In genomic region chr5:171424726-171425125, GRCh38 we compare ENCODE assay signal across 24 cellular contexts. TPM values are rescaled to one million over a fixed set of nuclear protein-coding genes. Genes with fewer than 3 reads are reported as not detected.
A peak's percentile ranks its signal among the peaks of the same experiment; 100 is the strongest.
DNase-seq lines count a peak whose midpoint lies in the region; ATAC-seq and TF ChIP-seq lines count a peak whose summit lies in the region.
"Had no signal": no experiment of that assay in that cellular context is flagged by ENCODE, and none has a peak within 500 bp of the region (broad histone marks: within the 10 kb centered on the region; RNA-seq: fewer than 3 reads in every experiment).

No MANE protein-coding gene starts in this region.

- BruUV-seq in Caco-2 (replicated peaks; lab: Mats Ljungman, UMichigan): no TSS peak

- POLR2A ChIA-PET in Caco-2 (lab: Charles Lee): no interaction called here

- peak; percentile 49 to 77 for DNase-seq in Caco-2
- peak; percentile 87 for DNase-seq in H7
- peak; percentile 66 for DNase-seq in iPS-NIHi7 (ENCODE audit: extremely low spot score)
- peak; percentile 33 for DNase-seq in sciatic nerve (ENCODE audit: low spot score)
- no peak for DNase-seq in activated naive CD4-positive, alpha-beta T cell treated with anti-CD3 and anti-CD28 coated beads, Interleukin-2, amount 50 U/mL, for 16 hours
- DNase-seq in NCI-H2029 (lab: John Stamatoyannopoulos, UW): no peak
- DNase-seq: activated CD4-positive, alpha-beta T cell treated with anti-CD3 and anti-CD28 coated beads for 1 hour; activated CD8-positive, alpha-beta memory T cell treated with anti-CD3 and anti-CD28 coated beads for 24 hours; DMS53; effector CD8-positive, alpha-beta T cell; hypothalamus; mammary epithelial cell; MV-4-11; naive B cell; NCI-H1694 treated with DMSO at 0.1 percent for 48 hours; NCI-H748 treated with DMSO at 0.1 percent for 48 hours; right cardiac atrium; SIG-M5; stimulated activated CD4-positive, alpha-beta T cell treated with anti-CD3 and anti-CD28 coated beads, Interleukin-15, amount 100 ng/mL, for 24 hours; upper lobe of left lung had no signal

- no peak for TF ChIP-seq POLR2A in gastroesophageal sphincter (IDR thresholded peaks at IDR 0.05)

- H3K4me3 Mint-ChIP-seq in Caco-2 (ENCODE audit: unreplicated experiment): no peak overlapping the region
- H3K4me3 Mint-ChIP-seq: naive B cell, T-cell had no signal

- H3K27ac Mint-ChIP-seq in Caco-2 (ENCODE audit: unreplicated experiment): peak overlapping the region; percentile 64
- H3K27ac Mint-ChIP-seq: activated naive CD4-positive, alpha-beta T cell treated with anti-CD3 and anti-CD28 coated beads, Interleukin-2, amount 50 U/mL, for 72 hours; naive B cell; T-cell had no signal

- CTCF ChIA-PET in Caco-2 (lab: Charles Lee): no interaction called here

- no peak for ATAC-seq in sciatic nerve
- ATAC-seq in gastroesophageal sphincter: no peak
- ATAC-seq: activated naive CD4-positive, alpha-beta T cell treated with anti-CD3 and anti-CD28 coated beads, Interleukin-2, amount 50 U/mL, for 72 hours; esophagus mucosa; right cardiac atrium; T-cell had no signal

- H3K4me1 ChIP-seq in Caco-2 (peaks cover 24% of the 10 kb centered on the region), gastroesophageal sphincter (peaks cover 0 to 18% (median 15%) of the 10 kb centered on the region in 3 donors)

- H3K9me3 ChIP-seq in Caco-2: no peaks in the 10 kb centered on the region
- no peaks in the 10 kb centered on the region for H3K9me3 ChIP-seq in gastroesophageal sphincter
- H3K9me3 ChIP-seq: upper lobe of left lung had no signal

- TF ChIP-seq CTCF in Caco-2 (IDR thresholded peaks at IDR 0.05; ENCODE audit: insufficient read depth in 1 of 2, low read depth in 1 of 2, low read length in 1 of 2, severe bottlenecking in 1 of 2, unreplicated experiment in 1 of 2) (no peak), gastroesophageal sphincter (IDR thresholded peaks at IDR 0.05) (no peak)

- H3K4me3 ChIP-seq in Caco-2 (ENCODE audit: low read depth, low read length): no peak overlapping the region
- no peak overlapping the region for H3K4me3 ChIP-seq in H7 (ENCODE audit: insufficient read depth, low read depth, low read length)
- no peak overlapping the region for H3K4me3 ChIP-seq in gastroesophageal sphincter
- H3K4me3 ChIP-seq: upper lobe of left lung had no signal

- H3K9me3 Mint-ChIP-seq in Caco-2 (ENCODE audit: unreplicated experiment): no peaks in the 10 kb centered on the region
- H3K9me3 Mint-ChIP-seq: activated naive CD4-positive, alpha-beta T cell treated with anti-CD3 and anti-CD28 coated beads, Interleukin-2, amount 50 U/mL, for 72 hours; T-cell had no signal

- H3K27me3 Mint-ChIP-seq in Caco-2 (ENCODE audit: insufficient read depth, unreplicated experiment): no peaks in the 10 kb centered on the region

- no peaks in the 10 kb centered on the region for H3K27me3 ChIP-seq in Caco-2 (replicated peaks; ENCODE audit: control insufficient read depth, insufficient read depth, low read length)
- H3K27me3 ChIP-seq in H7 (ENCODE audit: control insufficient read depth, insufficient read depth, low read length): peaks cover 28% of the 10 kb centered on the region
- H3K27me3 ChIP-seq in gastroesophageal sphincter: peaks cover 9% of the 10 kb centered on the region

- no peaks in the 10 kb centered on the region for H3K36me3 ChIP-seq in Caco-2 (ENCODE audit: control insufficient read depth, insufficient read depth, low read length)
- H3K36me3 ChIP-seq in H7 (replicated peaks; ENCODE audit: control insufficient read depth, insufficient read depth, low read length): no peaks in the 10 kb centered on the region
- H3K36me3 ChIP-seq in gastroesophageal sphincter: no peaks in the 10 kb centered on the region
- H3K36me3 ChIP-seq: upper lobe of left lung had no signal

- peaks cover 10% of the 10 kb centered on the region for H3K4me1 Mint-ChIP-seq in Caco-2 (ENCODE audit: low read depth, unreplicated experiment)

- no peak overlapping the region for H3K27ac ChIP-seq in gastroesophageal sphincter
- H3K27ac ChIP-seq: upper lobe of left lung had no signal

- H3K36me3 Mint-ChIP-seq in Caco-2 (ENCODE audit: insufficient read depth, unreplicated experiment): peaks cover 20% of the 10 kb centered on the region
- H3K36me3 Mint-ChIP-seq: activated naive CD4-positive, alpha-beta T cell treated with anti-CD3 and anti-CD28 coated beads, Interleukin-2, amount 50 U/mL, for 72 hours; naive B cell; T-cell had no signal

- TF ChIP-seq EP300 in gastroesophageal sphincter (IDR thresholded peaks at IDR 0.05): no peak

- 73% methylated on average over 4 of the region's 5 CpGs; no CpG with 5 or more reads in 1 of the 2 donors for WGBS in gastroesophageal sphincter (ENCODE audit: low coverage in 1 of 2), 2 donors

- intact Hi-C loops in Caco-2 (cut with micrococcal nuclease; ENCODE audit: unreplicated experiment): no loop called here
- intact Hi-C loops in sciatic nerve (cut with DNase I): no loop called here

RNA-seq across cellular contexts. Expression of gene FGF18, which starts 5.3 kb away (rescaled TPM):
- total RNA-seq in Caco-2 (2022): 1.3 and 2.1 TPM in 2 replicates
- total RNA-seq in H7 (2014; rRNA removed; shearing (Covaris generic)): 1.9 TPM in 2 replicates
- total RNA-seq in sciatic nerve: 15.8 TPM
- 1 to 10 TPM in 2 of 4 donors, not detected in 2; 1.8 to 2.1 TPM for total RNA-seq in gastroesophageal sphincter

RNA-seq across cellular contexts. Expression of gene NPM1, which starts 37.1 kb away (rescaled TPM):
- 2,112 and 2,207 TPM in 2 replicates for total RNA-seq in Caco-2 (2022)
- 2,089 and 3,527 TPM in 2 replicates for total RNA-seq in H7 (2014; rRNA removed; shearing (Covaris generic))
- 544 TPM for total RNA-seq in sciatic nerve
- 100 to 1,000 TPM; 532 to 835 (median 744) TPM for total RNA-seq in gastroesophageal sphincter

Comparison
In these comparisons a context has a peak if more than half of its experiments do, and no peak if none do; other contexts are left out.
1. DNase-seq: peak in Caco-2 (2 of 2), H7 (single experiment), iPS-NIHi7 (single experiment) and sciatic nerve (single experiment); none in activated naive CD4-positive, alpha-beta T cell treated with anti-CD3 and anti-CD28 coated beads, Interleukin-2, amount 50 U/mL, for 16 hours (single experiment) and NCI-H2029 (single experiment).